9 cellular contexts compared by ENCODE assay signal in genomic region chr2:9693138-9693520, GRCh38.
DNase-seq lines count a peak whose midpoint lies in the region; ATAC-seq and FAIRE-seq lines count a peak whose summit lies in the region.
"Had no signal": no experiment of that assay in that cellular context is flagged by ENCODE, and none has a peak within 500 bp of the region (broad histone marks: within the 10 kb centered on the region; RNA-seq: fewer than 3 reads in every experiment).

No MANE protein-coding gene starts in this region.

- H4K8ac ChIP-seq in mesendoderm (ENCODE audit: low read depth, low read length) = no peak overlapping the region

- H3K4me1 ChIP-seq in skeletal muscle satellite cell (ENCODE audit: control insufficient read depth, insufficient read depth, low read length) (peaks cover 24% of the 10 kb centered on the region), mesendoderm (ENCODE audit: control insufficient read depth, low read depth, low read length) (no peaks in the 10 kb centered on the region)

- DNase-seq in RCC 7860 (ENCODE audit: low spot score) (peak; percentile 50), fibroblast of gingiva (ENCODE audit: low read depth) (peak; percentile 84), NCI-H2107 treated with DMSO at 0.1 percent for 48 hours (lab: John Stamatoyannopoulos, UW; ENCODE audit: unreplicated experiment) (no peak), DMS114 treated with DMSO at 0.1 percent for 48 hours (lab: John Stamatoyannopoulos, UW; ENCODE audit: unreplicated experiment) (no peak), pons (ENCODE audit: low spot score) (no peak), mesendoderm (no peak)
- DNase-seq: stimulated activated CD4-positive, alpha-beta T cell treated with anti-CD3 and anti-CD28 coated beads, Interleukin-4, amount 100 ng/mL, for 4 hours had no signal

- H3K4me3 ChIP-seq in skeletal muscle satellite cell (ENCODE audit: low read length) (peak overlapping the region; percentile 58), mesendoderm (ENCODE audit: low read length) (no peak overlapping the region)

- no peak overlapping the region for H4K5ac ChIP-seq in mesendoderm (ENCODE audit: low read length)

- H3K23ac ChIP-seq in mesendoderm (ENCODE audit: low read length) = no peak overlapping the region

- no peak overlapping the region for H2AK5ac ChIP-seq in mesendoderm (ENCODE audit: low read length)

- H3K36me3 ChIP-seq in skeletal muscle satellite cell (ENCODE audit: insufficient read depth, low read length) (no peaks in the 10 kb centered on the region), mesendoderm (ENCODE audit: control insufficient read depth, insufficient read depth, low read length) (no peaks in the 10 kb centered on the region)

- no peak overlapping the region for H2BK5ac ChIP-seq in mesendoderm (ENCODE audit: low read length)

- H3K4ac ChIP-seq in mesendoderm (ENCODE audit: low read depth, low read length) = no peak overlapping the region

- no peak overlapping the region for H3K27ac ChIP-seq in mesendoderm (ENCODE audit: low read depth, low read length)

- no peaks in the 10 kb centered on the region for H3K9me3 ChIP-seq in skeletal muscle satellite cell (replicated peaks; ENCODE audit: low read length)

- H2BK120ac ChIP-seq in mesendoderm (ENCODE audit: low read depth, low read length) = no peak overlapping the region

- H3K79me1 ChIP-seq in mesendoderm (ENCODE audit: low read length) = no peaks in the 10 kb centered on the region

- H3K18ac ChIP-seq in mesendoderm (ENCODE audit: low read length) = no peak overlapping the region

- WGBS in mesendoderm (ENCODE audit: extremely low coverage, insufficient coverage, low lambda C conversion rate) = no CpG with 5 or more reads among the region's 9 CpGs

- FAIRE-seq in RCC 7860 (lab: Jason Lieb, UNC) = no peak

- peak overlapping the region; percentile 73 for H3K9ac ChIP-seq in skeletal muscle satellite cell (ENCODE audit: low read depth, low read length)
- H3K9ac ChIP-seq in mesendoderm (ENCODE audit: low read length) = no peak overlapping the region

- H2BK15ac ChIP-seq in mesendoderm (replicated peaks; ENCODE audit: low read depth) = no peak overlapping the region

- H3K27me3 ChIP-seq in skeletal muscle satellite cell (ENCODE audit: control insufficient read depth, insufficient read depth, low read length) (no peaks in the 10 kb centered on the region), mesendoderm (ENCODE audit: insufficient read depth, low read length, poor library complexity) (no peaks in the 10 kb centered on the region)

- no peak overlapping the region for H3K56ac ChIP-seq in mesendoderm (ENCODE audit: low read length)

- peak; percentile 50 for ATAC-seq in GM21381 (IDR thresholded peaks at IDR 0.05; ENCODE audit: unreplicated experiment)

- peak overlapping the region; percentile 80 for H3K4me2 ChIP-seq in skeletal muscle satellite cell (ENCODE audit: low read length)
- H3K4me2 ChIP-seq in mesendoderm (ENCODE audit: low read length) = no peak overlapping the region

- no peaks in the 10 kb centered on the region for H3K79me2 ChIP-seq in mesendoderm (ENCODE audit: control insufficient read depth, insufficient read depth, low read length)

Comparison
In these comparisons a context has a peak if more than half of its experiments do, and no peak if none do; other contexts are left out.
1. DNase-seq: peak in RCC 7860 (single experiment) and fibroblast of gingiva (single experiment); none in NCI-H2107 treated with DMSO at 0.1 percent for 48 hours (single experiment), DMS114 treated with DMSO at 0.1 percent for 48 hours (single experiment), pons (single experiment) and mesendoderm (single experiment).